8 cellular contexts compared by ENCODE assay signal in the genomic region with DNA sequence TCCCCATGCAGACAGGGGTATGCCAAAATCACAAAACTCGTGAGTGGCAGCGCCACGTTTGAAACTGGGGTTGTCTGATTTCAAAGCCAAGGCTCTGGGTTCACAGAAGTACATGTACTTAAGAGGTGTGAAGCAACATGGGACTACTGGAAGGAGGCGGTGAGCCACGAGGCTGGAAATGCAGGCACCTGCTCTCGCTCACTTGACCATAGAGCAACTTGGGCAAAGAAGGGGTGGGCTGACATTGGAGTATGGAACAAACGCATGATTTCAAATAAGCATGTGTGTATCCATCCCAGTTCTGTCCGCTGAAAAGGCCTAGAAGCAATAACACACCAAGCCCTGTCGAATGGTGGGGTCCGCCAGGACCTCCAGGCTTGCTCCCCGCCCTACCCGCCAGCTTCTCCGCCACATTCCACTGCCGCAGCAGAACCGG. TPM values are rescaled to one million over a fixed set of nuclear protein-coding genes. Genes with fewer than 3 reads are reported as not detected.
DNase-seq lines count a peak whose midpoint lies in the region; ATAC-seq, FAIRE-seq and TF ChIP-seq lines count a peak whose summit lies in the region.

No MANE protein-coding gene starts in this region.

- H3K27ac Mint-ChIP-seq in activated T-cell treated with anti-CD3 and anti-CD28 coated beads, Interleukin-2, amount 50 U/mL, for 72 hours: peak overlapping the region; percentile 97

- peak overlapping the region; percentile 99 for H3K27ac ChIP-seq in suprapubic skin

- peaks cover 42% of the 10 kb centered on the region for H3K4me1 ChIP-seq in suprapubic skin

- peak overlapping the region; percentile 89 to 93 for H3K4me3 Mint-ChIP-seq in activated T-cell treated with anti-CD3 and anti-CD28 coated beads, Interleukin-2, amount 50 U/mL, for 72 hours

- no peak for TF ChIP-seq CTCF in bronchial epithelial cell (IDR thresholded peaks at IDR 0.05; ENCODE audit: insufficient read depth, low read length, severe bottlenecking)
- TF ChIP-seq CTCF in suprapubic skin (IDR thresholded peaks at IDR 0.05): no peak

- no peak for TF ChIP-seq POLR2A in suprapubic skin (IDR thresholded peaks at IDR 0.05)

- DNase-seq in activated T-cell treated with anti-CD3 and anti-CD28 coated beads, Interleukin-2, amount 50 U/mL, for 72 hours: peak in 1 of 2 donors; percentile 12
- no peak for DNase-seq in activated T-cell treated with anti-CD3 and anti-CD28 coated beads for 4 hours
- peak; percentile 34 for DNase-seq in NCI-H69 (lab: John Stamatoyannopoulos, UW)
- DNase-seq in bronchial epithelial cell (ENCODE audit: low read depth): peak; percentile 31
- DNase-seq in left lobe of liver (ENCODE audit: low spot score): no peak
- no peak for DNase-seq in suprapubic skin (ENCODE audit: low spot score in 2 of 2)
- no peak for DNase-seq in SHP77 treated with DMSO at 0.1 percent for 48 hours (lab: John Stamatoyannopoulos, UW)

- TF ChIP-seq EP300 in suprapubic skin (IDR thresholded peaks at IDR 0.05): no peak

- H3K27me3 ChIP-seq in bronchial epithelial cell (ENCODE audit: control insufficient read depth, insufficient read depth, low read length) (no peaks in the 10 kb centered on the region), suprapubic skin (no peaks in the 10 kb centered on the region)

- H3K36me3 ChIP-seq in bronchial epithelial cell (ENCODE audit: control insufficient read depth, insufficient read depth, low read length) (peaks cover 2% of the 10 kb centered on the region), suprapubic skin (no peaks in the 10 kb centered on the region)

- WGBS in suprapubic skin: under 1% methylated on average over 9 of the region's 15 CpGs

- peaks cover 7 to 9% of the 10 kb centered on the region in 2 donors for H3K36me3 Mint-ChIP-seq in activated T-cell treated with anti-CD3 and anti-CD28 coated beads, Interleukin-2, amount 50 U/mL, for 72 hours (ENCODE audit: insufficient read depth in 2 of 2)

- H3K4me3 ChIP-seq in bronchial epithelial cell (ENCODE audit: low read depth, low read length): peak overlapping the region; percentile 65
- peak overlapping the region; percentile 99 for H3K4me3 ChIP-seq in suprapubic skin

- ATAC-seq in activated T-cell treated with anti-CD3 and anti-CD28 coated beads, Interleukin-2, amount 50 U/mL, for 72 hours (replicated peaks in 1 of 2): peak in 1 of 2 donors; percentile 1
- peak; percentile 23 for ATAC-seq in HG02642 (IDR thresholded peaks at IDR 0.05; ENCODE audit: poor library complexity, unreplicated experiment)
- peak; percentile 26 for ATAC-seq in left lobe of liver

- H3K27me3 Mint-ChIP-seq in activated T-cell treated with anti-CD3 and anti-CD28 coated beads, Interleukin-2, amount 50 U/mL, for 72 hours (ENCODE audit: low read depth): no peaks in the 10 kb centered on the region

- no peaks in the 10 kb centered on the region for H3K9me3 ChIP-seq in suprapubic skin

- peaks cover 40% of the 10 kb centered on the region for H3K4me1 Mint-ChIP-seq in activated T-cell treated with anti-CD3 and anti-CD28 coated beads, Interleukin-2, amount 50 U/mL, for 72 hours (ENCODE audit: low read depth)

- FAIRE-seq in bronchial epithelial cell (lab: Jason Lieb, UNC): no peak

- no peaks in the 10 kb centered on the region for H3K9me3 Mint-ChIP-seq in activated T-cell treated with anti-CD3 and anti-CD28 coated beads, Interleukin-2, amount 50 U/mL, for 72 hours

RNA-seq across cellular contexts. Expression of a gene that starts 0.6 kb away (rescaled TPM):
- total RNA-seq in activated T-cell treated with anti-CD3 and anti-CD28 coated beads, Interleukin-2, amount 50 U/mL, for 72 hours: 100 to 1,000 TPM; 219 to 272 TPM
- total RNA-seq in bronchial epithelial cell (73.7 and 115 TPM in 2 replicates), left lobe of liver (63.8 TPM), suprapubic skin (10 to 100 TPM; 41.5 to 56.9 (median 49.8) TPM)

Comparison
In these comparisons a context has a peak if more than half of its experiments do, and no peak if none do; other contexts are left out.
1. DNase-seq: peak in NCI-H69 (single experiment) and bronchial epithelial cell (single experiment); none in activated T-cell treated with anti-CD3 and anti-CD28 coated beads for 4 hours (single experiment), left lobe of liver (single experiment), suprapubic skin (0 of 2) and SHP77 treated with DMSO at 0.1 percent for 48 hours (single experiment).